9 cellular contexts compared by ENCODE assay signal in the genomic region with DNA sequence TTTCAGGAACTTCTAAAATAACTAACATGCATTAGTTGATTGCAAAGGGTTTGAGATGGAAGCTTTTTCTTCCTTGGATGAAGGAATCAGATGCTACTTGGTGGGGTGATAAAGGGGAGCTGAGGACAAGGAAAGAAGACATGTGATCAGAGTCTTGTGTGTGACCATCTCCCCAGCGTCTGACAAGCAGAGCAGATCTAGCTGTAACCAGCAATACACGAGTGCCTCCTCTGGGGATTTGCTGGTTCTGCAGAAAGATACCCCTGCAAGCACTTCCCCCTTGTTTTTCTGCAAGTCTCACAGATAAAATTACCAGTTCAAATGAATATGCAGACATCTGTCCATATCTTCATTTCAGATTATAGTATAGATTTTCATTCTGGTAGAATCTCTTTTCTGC. TPM values are rescaled to one million over a fixed set of nuclear protein-coding genes. Genes with fewer than 3 reads are reported as not detected.
DNase-seq lines count a peak whose midpoint lies in the region; ATAC-seq and TF ChIP-seq lines count a peak whose summit lies in the region.
"Had no signal": no experiment of that assay in that cellular context is flagged by ENCODE, and none has a peak within 500 bp of the region (broad histone marks: within the 10 kb centered on the region; RNA-seq: fewer than 3 reads in every experiment).

No MANE protein-coding gene starts in this region.

- H3K27ac ChIP-seq in Panc1 (ENCODE audit: low read length): no peak overlapping the region
- no peak overlapping the region for H3K27ac ChIP-seq in RWPE1
- H3K27ac ChIP-seq: pancreas had no signal

- no peaks in the 10 kb centered on the region for H3K4me1 ChIP-seq in Panc1 (ENCODE audit: control insufficient read depth, insufficient read depth, low read length)

- H3K9me3 ChIP-seq in Panc1 (ENCODE audit: control insufficient read depth, insufficient read depth, low read depth, low read length): no peaks in the 10 kb centered on the region
- H3K9me3 ChIP-seq: pancreas had no signal

- H3K4me3 Mint-ChIP-seq in activated CD8-positive, alpha-beta T cell treated with anti-CD3 and anti-CD28 coated beads for 36 hours: no peak overlapping the region

- CTCF ChIA-PET in Panc1 (lab: Charles Lee) (no interaction called here), RWPE1 (lab: Yijun Ruan, JAX) (no interaction called here)
- CTCF ChIA-PET in activated CD8-positive, alpha-beta T cell treated with anti-CD3 and anti-CD28 coated beads for 36 hours (lab: Charles Lee): no interaction called here

- no peaks in the 10 kb centered on the region for H3K36me3 ChIP-seq in Panc1 (ENCODE audit: control insufficient read depth, insufficient read depth, low read length)
- H3K36me3 ChIP-seq: pancreas had no signal

- H3K4me1 Mint-ChIP-seq in activated CD8-positive, alpha-beta T cell treated with anti-CD3 and anti-CD28 coated beads for 36 hours (ENCODE audit: low read depth): no peaks in the 10 kb centered on the region

- POLR2A ChIA-PET in Panc1 (lab: Charles Lee) (no interaction called here), RWPE1 (lab: Yijun Ruan, JAX; ENCODE audit: low non-redundant PET) (no interaction called here)
- POLR2A ChIA-PET in activated CD8-positive, alpha-beta T cell treated with anti-CD3 and anti-CD28 coated beads for 36 hours (lab: Charles Lee): no interaction called here

- no peak overlapping the region for H3K27ac Mint-ChIP-seq in activated CD8-positive, alpha-beta T cell treated with anti-CD3 and anti-CD28 coated beads for 36 hours

- H3K27me3 Mint-ChIP-seq in activated CD8-positive, alpha-beta T cell treated with anti-CD3 and anti-CD28 coated beads for 36 hours: peaks cover 18% of the 10 kb centered on the region

- ATAC-seq in Panc1 (no peak), HG03095 (IDR thresholded peaks at IDR 0.05; ENCODE audit: unreplicated experiment) (no peak)
- no peak for ATAC-seq in activated CD8-positive, alpha-beta T cell treated with anti-CD3 and anti-CD28 coated beads for 36 hours

- DNase-seq in GM12865 (ENCODE audit: low read depth): peak; percentile 3
- DNase-seq in LoVo (ENCODE audit: low spot score): peak; percentile 38
- DNase-seq in Panc1 (ENCODE audit: low read depth, low spot score): peak; percentile 18
- DNase-seq in iPS-NIHi11 (ENCODE audit: low spot score): peak; percentile 54
- no peak for DNase-seq in RWPE1 (ENCODE audit: low spot score)
- no peak for DNase-seq in activated CD8-positive, alpha-beta T cell treated with anti-CD3 and anti-CD28 coated beads for 36 hours
- no peak for DNase-seq in NCI-H2029 (lab: John Stamatoyannopoulos, UW)
- DNase-seq: pancreas had no signal

- peak; percentile 12 for TF ChIP-seq CTCF in GM12865 (IDR thresholded peaks at IDR 0.05; ENCODE audit: insufficient read depth, low read depth, low read length, missing control alignments)
- peak; percentile 49 for TF ChIP-seq CTCF in Panc1 (IDR thresholded peaks at IDR 0.05)
- no peak for TF ChIP-seq CTCF in RWPE1 (conservative IDR thresholded peaks at IDR 0.05; ENCODE audit: low read depth)
- TF ChIP-seq CTCF in activated CD8-positive, alpha-beta T cell treated with anti-CD3 and anti-CD28 coated beads for 36 hours (IDR thresholded peaks at IDR 0.05): no peak

- H3K4me3 ChIP-seq in GM12865 (ENCODE audit: low read depth, low read length) (no peak overlapping the region), Panc1 (ENCODE audit: low read depth in 2 of 2, low read length in 2 of 2) (no peak overlapping the region)
- H3K4me3 ChIP-seq: pancreas had no signal

- no peaks in the 10 kb centered on the region for H3K27me3 ChIP-seq in Panc1 (ENCODE audit: control insufficient read depth, insufficient read depth, low read length)

- no peaks in the 10 kb centered on the region for H3K9me3 Mint-ChIP-seq in activated CD8-positive, alpha-beta T cell treated with anti-CD3 and anti-CD28 coated beads for 36 hours

- in situ Hi-C loops in Panc1 (cut with HindIII; ENCODE audit: low pct_unique_long_range_greater_than_20kb, low sequenced_read_pairs): no loop called here

- BruUV-seq in Panc1 (replicated peaks; lab: Mats Ljungman, UMichigan): no TSS peak

- intact Hi-C loops in Panc1 (cut with micrococcal nuclease; ENCODE audit: unreplicated experiment): no loop called here
- intact Hi-C loops in activated CD8-positive, alpha-beta T cell treated with anti-CD3 and anti-CD28 coated beads for 36 hours (cut with micrococcal nuclease): no loop called here

- H3K36me3 Mint-ChIP-seq in activated CD8-positive, alpha-beta T cell treated with anti-CD3 and anti-CD28 coated beads for 36 hours (ENCODE audit: low read depth): peaks cover 3% of the 10 kb centered on the region

RNA-seq across cellular contexts. Expression of a gene that starts 2.7 kb away (rescaled TPM):
- not detected for total RNA-seq in Panc1 (2021; ENCODE audit: unreplicated experiment)
- polyA plus RNA-seq in Panc1 (2012; ENCODE audit: insufficient read length): 0.04 TPM
- not detected for total RNA-seq in activated CD8-positive, alpha-beta T cell treated with anti-CD3 and anti-CD28 coated beads for 36 hours
- total RNA-seq: pancreas had no signal
- polyA plus RNA-seq: pancreas had no signal

Comparison
In these comparisons a context has a peak if more than half of its experiments do, and no peak if none do; other contexts are left out.
1. DNase-seq: peak in GM12865 (single experiment), LoVo (single experiment), Panc1 (single experiment) and iPS-NIHi11 (single experiment); none in RWPE1 (single experiment), activated CD8-positive, alpha-beta T cell treated with anti-CD3 and anti-CD28 coated beads for 36 hours (single experiment) and NCI-H2029 (single experiment).
2. CTCF ChIP-seq: peak in GM12865 (single experiment) and Panc1 (single experiment); none in RWPE1 (single experiment) and activated CD8-positive, alpha-beta T cell treated with anti-CD3 and anti-CD28 coated beads for 36 hours (single experiment).